16 cellular contexts compared by ENCODE assay signal in genomic region chr19:3682741-3683404, GRCh38. TPM values are rescaled to one million over a fixed set of nuclear protein-coding genes. Genes with fewer than 3 reads are reported as not detected.
A peak's percentile ranks its signal among the peaks of the same experiment; 100 is the strongest.
DNase-seq lines count a peak whose midpoint lies in the region; ATAC-seq and TF ChIP-seq lines count a peak whose summit lies in the region.
"Had no signal": no experiment of that assay in that cellular context is flagged by ENCODE, and none has a peak within 500 bp of the region (broad histone marks: within the 10 kb centered on the region; RNA-seq: fewer than 3 reads in every experiment).

No MANE protein-coding gene starts in this region.

- intact Hi-C loops in stomach (cut with DNase I; ENCODE audit: low total_unique reads) (no loop called here), CD14-positive monocyte (cut with micrococcal nuclease) (no loop called here)

- ATAC-seq in activated T-helper 17 cell treated with anti-CD3 and anti-CD28 coated beads, Interleukin-2, amount 50 U/mL, for 72 hours (replicated peaks), result no peak
- ATAC-seq: naive thymus-derived CD4-positive, alpha-beta T cell; stimulated activated effector memory CD8-positive, alpha-beta T cell treated with anti-CD3 and anti-CD28 coated beads, Interleukin-12 subunit alpha, Interleukin-12 subunit beta, amount 100 ng/mL, for 72 hours had no signal

- peaks cover 11% of the 10 kb centered on the region for H3K4me1 Mint-ChIP-seq in CD14-positive monocyte
- peaks cover 6% of the 10 kb centered on the region for H3K4me1 Mint-ChIP-seq in activated T-helper 17 cell treated with anti-CD3 and anti-CD28 coated beads, Interleukin-2, amount 50 U/mL, for 72 hours

- peak overlapping the region; percentile 68 for H3K9ac ChIP-seq in NT2/D1 (ENCODE audit: insufficient read length, low read depth)
- H3K9ac ChIP-seq in iPS-18a (ENCODE audit: low read length), result no peak overlapping the region

- 69 to 86% (median 84%) methylated on average over 15 to 17 of the region's 17 CpGs for WGBS in stomach, 5 donors

- peaks cover 3 to 9% (median 8%) of the 10 kb centered on the region in 7 donors for H3K9me3 Mint-ChIP-seq in CD14-positive monocyte
- no peaks in the 10 kb centered on the region for H3K9me3 Mint-ChIP-seq in activated T-helper 17 cell treated with anti-CD3 and anti-CD28 coated beads, Interleukin-2, amount 50 U/mL, for 72 hours
- H3K9me3 Mint-ChIP-seq: stimulated activated effector memory CD8-positive, alpha-beta T cell treated with anti-CD3 and anti-CD28 coated beads, Interleukin-12 subunit alpha, Interleukin-12 subunit beta, amount 100 ng/mL, for 72 hours had no signal

- peak overlapping the region in 2 of 7 donors; percentile 70 to 79 for H3K27ac Mint-ChIP-seq in CD14-positive monocyte
- no peak overlapping the region for H3K27ac Mint-ChIP-seq in activated T-helper 17 cell treated with anti-CD3 and anti-CD28 coated beads, Interleukin-2, amount 50 U/mL, for 72 hours
- H3K27ac Mint-ChIP-seq: naive thymus-derived CD4-positive, alpha-beta T cell; stimulated activated effector memory CD8-positive, alpha-beta T cell treated with anti-CD3 and anti-CD28 coated beads, Interleukin-12 subunit alpha, Interleukin-12 subunit beta, amount 100 ng/mL, for 72 hours had no signal

- H3K27ac ChIP-seq in cingulate gyrus (ENCODE audit: low read depth, low read length) (peak overlapping the region; percentile 11), iPS-18a (ENCODE audit: low read length) (peak overlapping the region; percentile 38), stomach (peak overlapping the region in 3 of 5 donors; percentile 14 to 56 (median 27))

- H3K27me3 Mint-ChIP-seq in CD14-positive monocyte (ENCODE audit: low read depth in 3 of 3), result peaks cover 0 to 8% (median 6%) of the 10 kb centered on the region in 3 donors
- no peaks in the 10 kb centered on the region for H3K27me3 Mint-ChIP-seq in activated T-helper 17 cell treated with anti-CD3 and anti-CD28 coated beads, Interleukin-2, amount 50 U/mL, for 72 hours
- H3K27me3 Mint-ChIP-seq: naive thymus-derived CD4-positive, alpha-beta T cell had no signal

- peaks cover 23% of the 10 kb centered on the region for H3K4me1 ChIP-seq in NT2/D1 (ENCODE audit: insufficient read depth, insufficient read length)
- peaks cover 14% of the 10 kb centered on the region for H3K4me1 ChIP-seq in iPS-18a (ENCODE audit: control insufficient read depth, low read depth, low read length)
- H3K4me1 ChIP-seq in stomach, result peaks cover 11 to 36% (median 23%) of the 10 kb centered on the region in 4 donors

- H3K4me3 ChIP-seq in NT2/D1 (ENCODE audit: insufficient read length, low read depth) (peak overlapping the region; percentile 3), iPS-18a (ENCODE audit: low read length) (no peak overlapping the region), stomach (no peak overlapping the region)
- H3K4me3 ChIP-seq: coronary artery had no signal

- no peak for TF ChIP-seq EP300 in stomach (IDR thresholded peaks at IDR 0.05)

- TF ChIP-seq CTCF in stomach (IDR thresholded peaks at IDR 0.05), result no peak
- no peak for TF ChIP-seq CTCF in CD14-positive monocyte (IDR thresholded peaks at IDR 0.05)

- H3K36me3 ChIP-seq in NT2/D1 (ENCODE audit: insufficient read depth, insufficient read length, low read length) (peaks cover 29% of the 10 kb centered on the region), iPS-18a (ENCODE audit: control insufficient read depth, low read depth, low read length) (no peaks in the 10 kb centered on the region), stomach (peaks cover 7 to 24% (median 17%) of the 10 kb centered on the region in 4 donors)

- H3K36me3 Mint-ChIP-seq in CD14-positive monocyte, result peaks cover 36 to 40% of the 10 kb centered on the region in 2 donors
- no peaks in the 10 kb centered on the region for H3K36me3 Mint-ChIP-seq in activated T-helper 17 cell treated with anti-CD3 and anti-CD28 coated beads, Interleukin-2, amount 50 U/mL, for 72 hours (ENCODE audit: low read depth)

- H3K9me3 ChIP-seq in NT2/D1 (ENCODE audit: insufficient read depth, low read length), result peaks cover 15% of the 10 kb centered on the region; the same call in 1 of the 2 replicates
- H3K9me3 ChIP-seq in iPS-18a (ENCODE audit: control insufficient read depth, low read depth, low read length), result no peaks in the 10 kb centered on the region
- peaks cover 0 to 8% (median 5%) of the 10 kb centered on the region in 4 donors for H3K9me3 ChIP-seq in stomach

- no peak overlapping the region for H3K4me3 Mint-ChIP-seq in CD14-positive monocyte
- H3K4me3 Mint-ChIP-seq in activated T-helper 17 cell treated with anti-CD3 and anti-CD28 coated beads, Interleukin-2, amount 50 U/mL, for 72 hours, result no peak overlapping the region
- H3K4me3 Mint-ChIP-seq: stimulated activated effector memory CD8-positive, alpha-beta T cell treated with anti-CD3 and anti-CD28 coated beads, Interleukin-12 subunit alpha, Interleukin-12 subunit beta, amount 100 ng/mL, for 72 hours had no signal

- no peak for TF ChIP-seq POLR2A in stomach (IDR thresholded peaks at IDR 0.05)

- no peaks in the 10 kb centered on the region for H3K27me3 ChIP-seq in NT2/D1 (ENCODE audit: insufficient read depth, insufficient read length)
- H3K27me3 ChIP-seq in iPS-18a (ENCODE audit: control insufficient read depth, insufficient read depth, low read length), result no peaks in the 10 kb centered on the region
- no peaks in the 10 kb centered on the region for H3K27me3 ChIP-seq in stomach

- DNase-seq in NT2/D1 (ENCODE audit: low read depth, low spot score), result no peak
- no peak for DNase-seq in stomach
- DNase-seq in CD14-positive monocyte (ENCODE audit: low spot score), result no peak
- no peak for DNase-seq in NCI-H2107 treated with DMSO at 0.1 percent for 48 hours (lab: John Stamatoyannopoulos, UW; ENCODE audit: unreplicated experiment)
- DNase-seq in NCI-H1694 treated with DMSO at 0.1 percent for 48 hours (lab: John Stamatoyannopoulos, UW), result no peak
- DNase-seq: Calu3; H7; naive thymus-derived CD4-positive, alpha-beta T cell; NCI-H2171 treated with DMSO at 0.1 percent for 48 hours; RPMI8226 had no signal

RNA-seq across cellular contexts. Expression of gene PIP5K1C, which starts 17.4 kb away (rescaled TPM):
- total RNA-seq in stomach, result 100 to 1,000 TPM in 1 of 5 donors, 10 to 100 TPM in 4; 15.1 to 164 (median 36.8) TPM
- polyA plus RNA-seq in stomach, result 10 to 100 TPM in 2 of 3 donors, 1 to 10 TPM in 1; 8.6 to 18.5 (median 12.5) TPM
- polyA plus RNA-seq in CD14-positive monocyte, result 10 to 100 TPM in 1 of 2 donors, 1 to 10 TPM in 1; 6.5 to 10.1 TPM
- total RNA-seq in activated T-helper 17 cell treated with anti-CD3 and anti-CD28 coated beads, Interleukin-2, amount 50 U/mL, for 72 hours, result 10 to 100 TPM; 16.1 to 26.2 TPM

RNA-seq across cellular contexts. Expression of gene TJP3, which starts 25.3 kb away (rescaled TPM):
- total RNA-seq in stomach, result 100 to 1,000 TPM in 2 of 5 donors, 10 to 100 TPM in 3; 31.9 to 204 (median 95.1) TPM
- polyA plus RNA-seq in stomach, result 10 to 100 TPM; 62.3 to 96.1 (median 93.1) TPM
- polyA plus RNA-seq in CD14-positive monocyte, result not detected
- 1 to 10 TPM; 1.5 to 8.6 TPM for total RNA-seq in activated T-helper 17 cell treated with anti-CD3 and anti-CD28 coated beads, Interleukin-2, amount 50 U/mL, for 72 hours
- total RNA-seq: LHCN-M2 had no signal

RNA-seq across cellular contexts. Expression of gene CACTIN, which starts 56.3 kb away (rescaled TPM):
- 100 to 1,000 TPM in 1 of 5 donors, 10 to 100 TPM in 3, 1 to 10 TPM in 1; 9.8 to 180 (median 19.4) TPM for total RNA-seq in stomach
- polyA plus RNA-seq in stomach (10 to 100 TPM; 10.2 to 13.9 (median 12.4) TPM), CD14-positive monocyte (1 to 10 TPM; 2.5 to 3.0 TPM)
- total RNA-seq in activated T-helper 17 cell treated with anti-CD3 and anti-CD28 coated beads, Interleukin-2, amount 50 U/mL, for 72 hours, result 10 to 100 TPM; 22.9 to 31.8 TPM
